In the genomic region with DNA sequence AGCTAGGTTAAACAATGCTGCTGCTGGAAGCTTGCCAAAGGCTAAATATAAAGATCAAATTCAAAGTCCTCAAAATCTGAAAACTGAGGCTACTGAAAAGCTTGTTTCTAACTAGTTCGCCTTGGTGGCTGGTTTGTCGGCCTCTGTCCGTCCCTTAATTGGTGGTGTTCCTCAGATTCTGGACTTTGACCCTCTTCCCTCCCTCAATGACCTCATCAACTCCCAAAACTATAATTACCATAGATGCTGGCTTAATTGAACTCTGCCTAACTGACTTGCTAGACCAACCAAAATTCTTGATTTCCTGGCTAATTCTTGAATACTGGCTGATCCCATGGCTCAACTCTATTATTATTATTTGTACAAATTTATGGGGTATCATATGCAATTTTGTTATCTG, we compare ENCODE assay signal across 21 cellular contexts. TPM values are rescaled to one million over a fixed set of nuclear protein-coding genes. Genes with fewer than 3 reads are reported as not detected.
DNase-seq lines count a peak whose midpoint lies in the region; ATAC-seq and TF ChIP-seq lines count a peak whose summit lies in the region.
"Had no signal": no experiment of that assay in that cellular context is flagged by ENCODE, and none has a peak within 500 bp of the region (broad histone marks: within the 10 kb centered on the region; RNA-seq: fewer than 3 reads in every experiment).

No MANE protein-coding gene starts in this region.

- H4K8ac ChIP-seq in mesenchymal stem cell (ENCODE audit: low read length), result no peak overlapping the region

- H3K4me3 ChIP-seq in colonic mucosa (no peak overlapping the region), mesenchymal stem cell (ENCODE audit: insufficient read depth in 1 of 2, low read depth in 1 of 2, low read length in 2 of 2) (no peak overlapping the region), prostate gland (no peak overlapping the region)
- H3K4me3 ChIP-seq: skin epidermis, suprapubic skin had no signal

- no peak overlapping the region for H2BK120ac ChIP-seq in mesenchymal stem cell (ENCODE audit: low read depth, low read length)

- H3K79me1 ChIP-seq in mesenchymal stem cell (replicated peaks; ENCODE audit: low read length, poor library complexity, severe bottlenecking), result peaks cover 4% of the 10 kb centered on the region

- no peak overlapping the region for H2BK15ac ChIP-seq in mesenchymal stem cell (ENCODE audit: low read depth, poor library complexity, severe bottlenecking)

- TF ChIP-seq EP300 in Ishikawa (IDR thresholded peaks at IDR 0.05; ENCODE audit: borderline replicate concordance), result no peak

- no peak overlapping the region for H3K23ac ChIP-seq in mesenchymal stem cell (ENCODE audit: low read length in 2 of 2)

- TF ChIP-seq POLR2A in prostate gland (IDR thresholded peaks at IDR 0.05), result no peak

- H3K27ac ChIP-seq in colonic mucosa (no peak overlapping the region), mesenchymal stem cell (ENCODE audit: low read length, poor library complexity, severe bottlenecking) (no peak overlapping the region), prostate gland (no peak overlapping the region)
- H3K27ac ChIP-seq: skin epidermis, suprapubic skin had no signal

- H3K18ac ChIP-seq in mesenchymal stem cell (ENCODE audit: low read depth in 1 of 2, low read length in 2 of 2), result no peak overlapping the region

- H3K9me3 ChIP-seq in colonic mucosa (no peaks in the 10 kb centered on the region), mesenchymal stem cell (ENCODE audit: control insufficient read depth, low read length) (no peaks in the 10 kb centered on the region), prostate gland (no peaks in the 10 kb centered on the region)
- H3K9me3 ChIP-seq: suprapubic skin had no signal

- peaks cover 7% of the 10 kb centered on the region for H3K4me1 ChIP-seq in colonic mucosa
- H3K4me1 ChIP-seq in mesenchymal stem cell (ENCODE audit: control insufficient read depth, insufficient read depth, low read depth, low read length), result peaks cover 2% of the 10 kb centered on the region
- H3K4me1 ChIP-seq in prostate gland (replicated peaks), result peaks cover 3% of the 10 kb centered on the region

- no peak overlapping the region for H3K4me2 ChIP-seq in mesenchymal stem cell (ENCODE audit: low read length, poor library complexity, severe bottlenecking)

- DNase-seq in colonic mucosa, result peak; percentile 44
- DNase-seq in mesenchymal stem cell, result no peak
- no peak for DNase-seq in left ventricle myocardium superior
- DNase-seq in NOMO-1 treated with dmso at 0.1 percent for 144 hours (lab: John Stamatoyannopoulos, UW; ENCODE audit: unreplicated experiment), result no peak
- DNase-seq in prostate gland (ENCODE audit: low spot score), result no peak
- DNase-seq: activated naive CD4-positive, alpha-beta T cell treated with anti-CD3 and anti-CD28 coated beads, Interleukin-2, amount 50 U/mL, for 16 hours; DMS79 treated with DMSO at 0.1 percent for 48 hours; GDM1; GOT3; hippocampal formation; Kasumi-1; NCI-H1694 treated with DMSO at 0.1 percent for 48 hours; NCI-H524; nephron progenitor cell; SIG-M5; stimulated activated naive CD4-positive, alpha-beta T cell treated with Interleukin-2 at 50 U/mL for 16 hours had no signal

- TF ChIP-seq RAD21 in Ishikawa (IDR thresholded peaks at IDR 0.05; ENCODE audit: low read depth), result no peak

- no peak overlapping the region for H2BK5ac ChIP-seq in mesenchymal stem cell (ENCODE audit: low read depth, low read length, poor library complexity, severe bottlenecking)

- no peak overlapping the region for H3K9ac ChIP-seq in colonic mucosa (ENCODE audit: low read depth in 2 of 2, low read length in 2 of 2)
- peak overlapping the region; percentile 4 for H3K9ac ChIP-seq in mesenchymal stem cell (ENCODE audit: low read length)

- intact Hi-C loops in colonic mucosa (cut with DNase I) (no loop called here), left ventricle myocardium superior (cut with micrococcal nuclease) (no loop called here), prostate gland (cut with DNase I) (no loop called here)

- no peak overlapping the region for H3K4ac ChIP-seq in mesenchymal stem cell (ENCODE audit: low read depth in 1 of 2, low read length in 2 of 2)

- H2AFZ ChIP-seq in mesenchymal stem cell (ENCODE audit: low read depth, low read length), result no peak overlapping the region

- TF ChIP-seq CTCF in colonic mucosa (IDR thresholded peaks at IDR 0.05) (no peak), prostate gland (IDR thresholded peaks at IDR 0.05) (no peak)

- H3K36me3 ChIP-seq in colonic mucosa (no peaks in the 10 kb centered on the region), mesenchymal stem cell (ENCODE audit: control insufficient read depth in 1 of 2, insufficient read depth in 2 of 2, low read depth in 1 of 2, low read length in 2 of 2) (peaks cover 0 to 5% of the 10 kb centered on the region in 2 experiments), prostate gland (no peaks in the 10 kb centered on the region)
- H3K36me3 ChIP-seq: suprapubic skin had no signal

- H3K27me3 ChIP-seq in colonic mucosa (no peaks in the 10 kb centered on the region), mesenchymal stem cell (ENCODE audit: control insufficient read depth in 1 of 2, insufficient read depth in 1 of 2, low read length in 2 of 2) (no peaks in the 10 kb centered on the region), prostate gland (replicated peaks; ENCODE audit: insufficient read depth) (no peaks in the 10 kb centered on the region)
- H3K27me3 ChIP-seq: suprapubic skin had no signal

- peak; percentile 4 for ATAC-seq in GM18502 (IDR thresholded peaks at IDR 0.05; ENCODE audit: poor library complexity, unreplicated experiment)
- no peak for ATAC-seq in left ventricle myocardium superior
- no peak for ATAC-seq in HG03520 (IDR thresholded peaks at IDR 0.05; ENCODE audit: unreplicated experiment)

- H3K14ac ChIP-seq in mesenchymal stem cell (ENCODE audit: low read length in 2 of 2), result no peak overlapping the region

- H2BK12ac ChIP-seq in mesenchymal stem cell (ENCODE audit: low read length in 2 of 2), result no peak overlapping the region

- no peak overlapping the region for H2AK5ac ChIP-seq in mesenchymal stem cell (ENCODE audit: low read length, severe bottlenecking)

- 97% methylated on average over 3 of the region's 3 CpGs for WGBS in mesenchymal stem cell
- 55% methylated on average over 3 of the region's 3 CpGs for WGBS in prostate gland

- no peak overlapping the region for H4K91ac ChIP-seq in mesenchymal stem cell (ENCODE audit: low read length)

TF ChIP-seq in Ishikawa, 13 proteins besides CTCF, POLR2A, EP300 and RAD21:
- TF ChIP-seq NFIC (IDR thresholded peaks at IDR 0.05) (0 out of 2 replicates have a peak, but pooled peaks have one; percentile 9), YY1 (IDR thresholded peaks at IDR 0.05; ENCODE audit: low read depth) (no peak)

RNA-seq across cellular contexts. Expression of a gene that starts 15.6 kb away (rescaled TPM):
- total RNA-seq in colonic mucosa (100 to 1,000 TPM in 1 of 2 donors, 10 to 100 TPM in 1; 84.9 to 107 TPM), left ventricle myocardium superior (57.9 TPM), prostate gland (10 to 100 TPM; 42.3 to 44.3 TPM)
- polyA plus RNA-seq in mesenchymal stem cell (2013, experiment 1 of 2), result 36.6 TPM
- polyA plus RNA-seq in mesenchymal stem cell (2013, experiment 2 of 2), result 35.0 TPM
